Comparison of ENCODE assay signal across 13 cellular contexts in genomic region chr7:4730971-4731370, GRCh38.
"Had no signal": no experiment of that assay in that cellular context is flagged by ENCODE, and none has a peak within 500 bp of the region (broad histone marks: within the 10 kb centered on the region; RNA-seq: fewer than 3 reads in every experiment).

No MANE protein-coding gene starts in this region.

- H3K27ac ChIP-seq: ascending aorta, esophagus squamous epithelium, uterus had no signal

- DNase-seq: activated CD4-positive, alpha-beta T cell treated with anti-CD3 and anti-CD28 coated beads, Interleukin-2, amount 50 U/mL, for 4 hours; activated naive CD4-positive, alpha-beta T cell treated with anti-CD3 and anti-CD28 coated beads, Interleukin-2, amount 50 U/mL, for 16 hours; dorsolateral prefrontal cortex; esophagus squamous epithelium; foreskin fibroblast; glutamatergic neuron; stimulated activated CD4-positive, alpha-beta T cell treated with anti-CD3 and anti-CD28 coated beads, Interleukin-4, amount 100 ng/mL, for 1 hour; stimulated activated CD8-positive, alpha-beta memory T cell treated with anti-CD3 and anti-CD28 coated beads, Interleukin-4, amount 100 ng/mL, for 48 hours; stomach; uterus had no signal

- ATAC-seq: activated T-helper 17 cell treated with anti-CD3 and anti-CD28 coated beads, Interleukin-2, amount 50 U/mL, for 72 hours had no signal

- H3K9me3 Mint-ChIP-seq: activated T-helper 17 cell treated with anti-CD3 and anti-CD28 coated beads, Interleukin-2, amount 50 U/mL, for 72 hours had no signal

- H3K9me3 ChIP-seq: ascending aorta, esophagus squamous epithelium, stomach, uterus had no signal

- H3K36me3 ChIP-seq: uterus had no signal

- H3K4me3 Mint-ChIP-seq: activated T-helper 17 cell treated with anti-CD3 and anti-CD28 coated beads, Interleukin-2, amount 50 U/mL, for 72 hours had no signal

- H3K27ac Mint-ChIP-seq: activated T-helper 17 cell treated with anti-CD3 and anti-CD28 coated beads, Interleukin-2, amount 50 U/mL, for 72 hours had no signal

- H3K4me3 ChIP-seq: ascending aorta, esophagus squamous epithelium, stomach, uterus had no signal

- FAIRE-seq: bronchial epithelial cell had no signal

- H3K27me3 Mint-ChIP-seq: activated T-helper 17 cell treated with anti-CD3 and anti-CD28 coated beads, Interleukin-2, amount 50 U/mL, for 72 hours had no signal

- H3K27me3 ChIP-seq: ascending aorta, dorsolateral prefrontal cortex, esophagus squamous epithelium, stomach, uterus had no signal
